In the genomic region with DNA sequence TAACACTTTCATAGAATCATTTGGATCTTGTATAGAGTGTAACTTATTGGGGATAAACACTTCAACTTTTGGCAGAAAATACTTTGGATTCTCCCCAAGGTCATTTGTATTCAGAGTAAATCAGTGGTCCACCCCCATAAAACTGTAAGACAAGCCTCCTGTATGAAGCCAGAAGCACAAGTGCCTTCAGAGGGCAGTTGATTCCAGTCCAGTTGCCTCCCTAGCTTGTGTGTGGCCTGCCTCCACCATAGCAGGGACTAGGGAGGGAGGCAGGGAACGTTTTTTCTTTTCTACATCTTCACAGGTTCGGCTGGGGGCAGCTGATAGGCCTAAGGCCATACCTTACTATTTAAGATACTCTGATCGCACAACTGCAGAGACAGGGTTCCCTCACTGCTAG, we compare ENCODE assay signal across 15 cellular contexts. TPM values are rescaled to one million over a fixed set of nuclear protein-coding genes. Genes with fewer than 3 reads are reported as not detected.
"Had no signal": no experiment of that assay in that cellular context is flagged by ENCODE, and none has a peak within 500 bp of the region (broad histone marks: within the 10 kb centered on the region; RNA-seq: fewer than 3 reads in every experiment).

No MANE protein-coding gene starts in this region.

- H3K9me3 Mint-ChIP-seq: activated CD4-positive, alpha-beta memory T cell treated with anti-CD3 and anti-CD28 coated beads for 36 hours; activated naive CD4-positive, alpha-beta T cell treated with anti-CD3 and anti-CD28 coated beads, Interleukin-2, amount 10 ng/mL, durations not matched to agents 7 days and 5 days; naive thymus-derived CD8-positive, alpha-beta T cell had no signal

- H3K27me3 ChIP-seq: colonic mucosa had no signal

- DNase-seq: activated CD4-positive, alpha-beta memory T cell treated with anti-CD3 and anti-CD28 coated beads for 36 hours; activated CD4-positive, CD25-positive, alpha-beta regulatory T cell treated with anti-CD3 and anti-CD28 coated beads, Interleukin-2, amount 50 U/mL, for 72 hours; activated CD8-positive, alpha-beta memory T cell treated with anti-CD3 and anti-CD28 coated beads, Interleukin-2, amount 50 U/mL, for 48 hours; activated naive CD4-positive, alpha-beta T cell treated with anti-CD3 and anti-CD28 coated beads, Interleukin-2, amount 10 ng/mL, durations not matched to agents 7 days and 5 days; colonic mucosa; effector CD4-positive, alpha-beta T cell; kidney glomerular epithelial cell; naive thymus-derived CD8-positive, alpha-beta T cell; stimulated activated CD4-positive, alpha-beta T cell treated with anti-CD3 and anti-CD28 coated beads, Interleukin-2, amount 100 ng/mL, for 48 hours; stimulated activated naive CD4-positive, alpha-beta T cell treated with Interleukin-2 at 50 U/mL for 16 hours; T-helper 9 cell had no signal

- H3K27ac ChIP-seq: colonic mucosa, epithelial cell of prostate, thoracic aorta had no signal

- H3K27ac Mint-ChIP-seq: activated CD4-positive, alpha-beta memory T cell treated with anti-CD3 and anti-CD28 coated beads for 36 hours; activated naive CD4-positive, alpha-beta T cell treated with anti-CD3 and anti-CD28 coated beads, Interleukin-2, amount 10 ng/mL, durations not matched to agents 7 days and 5 days had no signal

- H3K4me3 ChIP-seq: colonic mucosa, lung, thoracic aorta had no signal

- H3K9me3 ChIP-seq: colonic mucosa, thoracic aorta had no signal

- ATAC-seq: naive thymus-derived CD8-positive, alpha-beta T cell had no signal

- H3K4me3 Mint-ChIP-seq: activated CD4-positive, alpha-beta memory T cell treated with anti-CD3 and anti-CD28 coated beads for 36 hours; activated naive CD4-positive, alpha-beta T cell treated with anti-CD3 and anti-CD28 coated beads, Interleukin-2, amount 10 ng/mL, durations not matched to agents 7 days and 5 days; naive thymus-derived CD8-positive, alpha-beta T cell had no signal

- H3K4me1 ChIP-seq: colonic mucosa had no signal

- H3K4me1 Mint-ChIP-seq: activated naive CD4-positive, alpha-beta T cell treated with anti-CD3 and anti-CD28 coated beads, Interleukin-2, amount 10 ng/mL, durations not matched to agents 7 days and 5 days had no signal

- H3K27me3 Mint-ChIP-seq: activated CD4-positive, alpha-beta memory T cell treated with anti-CD3 and anti-CD28 coated beads for 36 hours; activated naive CD4-positive, alpha-beta T cell treated with anti-CD3 and anti-CD28 coated beads, Interleukin-2, amount 10 ng/mL, durations not matched to agents 7 days and 5 days; naive thymus-derived CD8-positive, alpha-beta T cell had no signal

RNA-seq across cellular contexts. Expression of gene SCN11A, which starts 44.0 kb away (rescaled TPM):
- total RNA-seq: SK-MEL-5 had no signal
- polyA plus RNA-seq: naive thymus-derived CD8-positive, alpha-beta T cell had no signal
